10 cellular contexts compared by ENCODE assay signal in the genomic region with DNA sequence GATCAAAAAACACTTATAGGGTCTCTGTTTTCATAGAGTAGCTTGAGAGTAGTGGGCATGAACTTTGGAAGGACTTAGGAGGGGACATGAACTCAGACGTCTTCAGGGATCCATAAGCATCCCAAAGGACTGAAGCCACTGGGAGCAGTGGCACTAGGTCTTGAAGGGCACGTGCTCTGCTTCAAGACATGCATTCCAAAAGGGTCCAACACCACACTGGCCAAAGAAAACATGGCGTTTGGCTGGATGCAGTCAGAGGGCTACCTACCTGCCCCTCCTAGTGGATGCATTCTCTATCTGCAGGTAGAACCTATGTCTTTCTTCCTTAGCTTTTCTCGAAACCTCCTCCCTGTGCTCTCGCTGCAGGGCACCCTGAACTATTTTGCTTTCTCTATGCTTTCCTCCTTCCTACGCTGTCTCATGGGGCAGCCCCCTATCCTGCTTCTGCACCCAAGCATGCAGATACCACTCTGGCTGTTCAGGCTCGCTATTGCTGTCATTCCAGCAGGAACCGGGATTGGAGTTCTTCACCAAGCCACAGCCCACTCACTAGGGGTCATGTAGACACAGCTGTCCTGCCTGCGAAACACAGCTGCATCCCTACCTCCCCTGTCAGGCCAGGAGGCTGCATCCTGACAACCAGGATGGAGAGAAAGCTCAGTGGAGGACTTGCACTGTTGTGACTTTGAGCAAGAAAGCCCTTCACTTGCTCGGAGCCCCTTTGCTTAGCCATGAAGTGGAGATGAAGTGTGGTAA. TPM values are rescaled to one million over a fixed set of nuclear protein-coding genes. Genes with fewer than 3 reads are reported as not detected.
DNase-seq lines count a peak whose midpoint lies in the region; ATAC-seq and TF ChIP-seq lines count a peak whose summit lies in the region.
"Had no signal": no experiment of that assay in that cellular context is flagged by ENCODE, and none has a peak within 500 bp of the region (broad histone marks: within the 10 kb centered on the region; RNA-seq: fewer than 3 reads in every experiment).

No MANE protein-coding gene starts in this region.

- 45 to 49% methylated on average over 10 of the region's 10 CpGs for WGBS in GM23248 (ENCODE audit: low coverage in 1 of 2, low lambda C conversion rate in 2 of 2, missing lambda C conversion rate in 2 of 2), 2 experiments

- no peaks in the 10 kb centered on the region for H3K9me2 ChIP-seq in GM23248 (ENCODE audit: insufficient read depth)

- no peaks in the 10 kb centered on the region for H4K20me1 ChIP-seq in GM23248 (ENCODE audit: insufficient read depth)

- intact Hi-C loops in mucosa of descending colon (cut with DNase I, micrococcal nuclease) = no loop called here

- DNase-seq in GM12864 (ENCODE audit: low read depth) (no peak), SK-N-DZ (ENCODE audit: low spot score) (peak; percentile 50), mucosa of descending colon (no peak), GM23248 (no peak), T1000 (lab: John Stamatoyannopoulos, UW) (no peak)
- DNase-seq: T-helper 1 cell had no signal

- H3K4me1 ChIP-seq in mucosa of descending colon (ENCODE audit: low read depth) (no peaks in the 10 kb centered on the region), GM23248 (ENCODE audit: insufficient read depth) (no peaks in the 10 kb centered on the region)

- in situ Hi-C loops in GM23248 (cut with MboI) = no loop called here

- H3K4me3 ChIP-seq in GM12864 (ENCODE audit: low read depth, low read length) = no peak overlapping the region
- no peak overlapping the region for H3K4me3 ChIP-seq in mucosa of descending colon
- H3K4me3 ChIP-seq in GM23248 = no peak overlapping the region

- no peaks in the 10 kb centered on the region for H3F3A ChIP-seq in GM23248 (ENCODE audit: insufficient read depth)

- peak; percentile 64 for TF ChIP-seq CTCF in GM12864 (IDR thresholded peaks at IDR 0.05; ENCODE audit: low read depth, low read length, missing control alignments)
- no peak for TF ChIP-seq CTCF in mucosa of descending colon (IDR thresholded peaks at IDR 0.05)

- H3K9ac ChIP-seq in GM23248 = no peak overlapping the region

- no peaks in the 10 kb centered on the region for H3K9me3 ChIP-seq in mucosa of descending colon
- H3K9me3 ChIP-seq in GM23248 (ENCODE audit: low read depth) = no peaks in the 10 kb centered on the region

- H3K27ac ChIP-seq in GM23248 = no peak overlapping the region

- H3K4me2 ChIP-seq in GM23248 (ENCODE audit: unreplicated experiment) = no peak overlapping the region

- H3K79me2 ChIP-seq in GM23248 (ENCODE audit: insufficient read depth) = no peaks in the 10 kb centered on the region

- no peaks in the 10 kb centered on the region for H3K27me3 ChIP-seq in GM23248 (replicated peaks; ENCODE audit: insufficient read depth)

- no peak overlapping the region for H2AFZ ChIP-seq in GM23248

- H3K36me3 ChIP-seq in mucosa of descending colon (ENCODE audit: low read depth) (no peaks in the 10 kb centered on the region), GM23248 (ENCODE audit: low read depth) (no peaks in the 10 kb centered on the region)

- peak; percentile 45 for ATAC-seq in HG02870 (IDR thresholded peaks at IDR 0.05; ENCODE audit: unreplicated experiment)
- peak; percentile 67 for ATAC-seq in mucosa of descending colon
- no peak for ATAC-seq in GM18502 (IDR thresholded peaks at IDR 0.05; ENCODE audit: poor library complexity, unreplicated experiment)
- ATAC-seq in HG02588 (IDR thresholded peaks at IDR 0.05; ENCODE audit: unreplicated experiment) = no peak

RNA-seq across cellular contexts. Expression of gene FAM240B, which starts 11.9 kb away (rescaled TPM):
- not detected in 2 replicates for polyA plus RNA-seq in SK-N-DZ (2014; cell fraction: cytosol; rRNA removed)
- polyA plus RNA-seq in SK-N-DZ (2014; cell fraction: nucleus; rRNA removed) = not detected in 2 replicates
- not detected for total RNA-seq in mucosa of descending colon
- not detected in 2 replicates for total RNA-seq in GM23248 (2014; rRNA removed; shearing (Covaris generic))
- not detected in 2 replicates for polyA plus RNA-seq in GM23248 (2016; fragmentation: Nextera tagmentation; extraction: Ambion mirVana)
- total RNA-seq: activated naive CD4-positive, alpha-beta T cell treated with anti-CD3 and anti-CD28 coated beads, Interleukin-2, amount 50 U/mL, for 72 hours had no signal

Comparison
In these comparisons a context has a peak if more than half of its experiments do, and no peak if none do; other contexts are left out.
1. ATAC-seq: peak in HG02870 (single experiment) and mucosa of descending colon (single experiment); none in GM18502 (single experiment) and HG02588 (single experiment).